In genomic region chr1:184754479-184755225, GRCh38 we compare ENCODE assay signal across 8 cellular contexts. TPM values are rescaled to one million over a fixed set of nuclear protein-coding genes. Genes with fewer than 3 reads are reported as not detected.
DNase-seq lines count a peak whose midpoint lies in the region; ATAC-seq and TF ChIP-seq lines count a peak whose summit lies in the region.

Gene EDEM3, minus strand, starts transcription at chr1:184754858. Its CDS starts 212 bp downstream, at chr1:184754646.

- peaks cover 9% of the 10 kb centered on the region for H3K36me3 Mint-ChIP-seq in activated naive CD8-positive, alpha-beta T cell treated with anti-CD3 and anti-CD28 coated beads, Interleukin-2, amount 50 U/mL, for 24 hours (ENCODE audit: low read depth)

- H3K4me3 ChIP-seq in GM12865 (ENCODE audit: low read depth, low read length) (peak within 1 kb of the TSS; percentile 81), ovary (peak within 1 kb of the TSS; percentile 95), thyroid gland (replicated peaks in 1 of 3) (peak within 1 kb of the TSS; percentile 80 to 94 (median 90))

- H3K4me1 Mint-ChIP-seq in activated naive CD8-positive, alpha-beta T cell treated with anti-CD3 and anti-CD28 coated beads, Interleukin-2, amount 50 U/mL, for 24 hours: peaks cover 46% of the 10 kb centered on the region

- H3K36me3 ChIP-seq in ovary: no peaks in the 10 kb centered on the region
- no peaks in the 10 kb centered on the region for H3K36me3 ChIP-seq in thyroid gland

- ATAC-seq in HG02763 (IDR thresholded peaks at IDR 0.05; ENCODE audit: unreplicated experiment) (peak; percentile 93), Right ventricle myocardium inferior (peak; percentile 99)
- peak; percentile 95 for ATAC-seq in activated naive CD8-positive, alpha-beta T cell treated with anti-CD3 and anti-CD28 coated beads, Interleukin-2, amount 50 U/mL, for 24 hours

- H3K27ac Mint-ChIP-seq in activated naive CD8-positive, alpha-beta T cell treated with anti-CD3 and anti-CD28 coated beads, Interleukin-2, amount 50 U/mL, for 24 hours: peak within 1 kb of the TSS; percentile 94

- TF ChIP-seq POLR2A in ovary (IDR thresholded peaks at IDR 0.05) (peak; percentile 92), thyroid gland (IDR thresholded peaks at IDR 0.05) (peak; percentile 89 to 98)

- H3K4me3 Mint-ChIP-seq in activated naive CD8-positive, alpha-beta T cell treated with anti-CD3 and anti-CD28 coated beads, Interleukin-2, amount 50 U/mL, for 24 hours: peak within 1 kb of the TSS; percentile 91

- WGBS in ovary, 3 donors: 0 to 1% (median 0%) methylated on average over 71 to 76 of the region's 76 CpGs
- WGBS in thyroid gland, 2 donors: 0 to 1% methylated on average over 9 to 14 of the region's 76 CpGs

- TF ChIP-seq CTCF in GM12865 (IDR thresholded peaks at IDR 0.05; ENCODE audit: insufficient read depth, low read depth, low read length, missing control alignments) (no peak), ovary (IDR thresholded peaks at IDR 0.05) (no peak), thyroid gland (IDR thresholded peaks at IDR 0.05) (no peak)

- H3K27ac ChIP-seq in ovary (peak within 1 kb of the TSS; percentile 83 to 91), thyroid gland (peak within 1 kb of the TSS; percentile 85 to 88 (median 87))

- H3K4me1 ChIP-seq in ovary (ENCODE audit: insufficient read depth): peaks cover 3% of the 10 kb centered on the region
- H3K4me1 ChIP-seq in thyroid gland: peaks cover 5 to 17% of the 10 kb centered on the region in 2 donors

- no peak for TF ChIP-seq EP300 in ovary (IDR thresholded peaks at IDR 0.05)

- H3K9me3 ChIP-seq in ovary (no peaks in the 10 kb centered on the region), thyroid gland (no peaks in the 10 kb centered on the region)

- H3K27me3 Mint-ChIP-seq in activated naive CD8-positive, alpha-beta T cell treated with anti-CD3 and anti-CD28 coated beads, Interleukin-2, amount 50 U/mL, for 24 hours: no peaks in the 10 kb centered on the region

- H3K9me3 Mint-ChIP-seq in activated naive CD8-positive, alpha-beta T cell treated with anti-CD3 and anti-CD28 coated beads, Interleukin-2, amount 50 U/mL, for 24 hours: no peaks in the 10 kb centered on the region

- H3K27me3 ChIP-seq in ovary (no peaks in the 10 kb centered on the region), thyroid gland (no peaks in the 10 kb centered on the region)

- intact Hi-C loops in Right ventricle myocardium inferior (cut with DNase I): loop anchor here (5.0 kb wide), 1 partner anchor 403 kb away; the partner anchor contains the start of genes SWT1 and TRMT1L
- intact Hi-C loops in ovary (cut with DNase I): loop anchor here in 1 of 4 donors (10.0 kb wide), 1 partner anchor 560 kb away; the partner anchor contains the start of gene IVNS1ABP
- intact Hi-C loops in thyroid gland (cut with DNase I): no loop called here

- DNase-seq in GM12865 (ENCODE audit: low read depth) (peak; percentile 100), NCI-H1417 treated with DMSO at 0.1 percent for 48 hours (lab: John Stamatoyannopoulos, UW) (peak; percentile 98), SW480 (ENCODE audit: low spot score) (peak; percentile 99), Right ventricle myocardium inferior (ENCODE audit: missing footprints) (peak; percentile 99), ovary (peak; percentile 96 to 97 (median 97)), thyroid gland (peak; percentile 99)
- peak; percentile 95 for DNase-seq in activated naive CD8-positive, alpha-beta T cell treated with anti-CD3 and anti-CD28 coated beads, Interleukin-2, amount 50 U/mL, for 24 hours

RNA-seq across cellular contexts. Expression of gene EDEM3, which starts in this region (rescaled TPM):
- total RNA-seq in Right ventricle myocardium inferior (15.3 TPM), ovary (10 to 100 TPM; 15.5 to 22.7 (median 20.9) TPM), thyroid gland (10 to 100 TPM; 29.3 to 43.0 (median 35.9) TPM)
- 10 to 100 TPM in 1 of 2 donors, 1 to 10 TPM in 1; 7.1 to 12.0 TPM for polyA plus RNA-seq in ovary

Comparison
In these comparisons a context has a peak if more than half of its experiments do, and no peak if none do; other contexts are left out.
1. Peak in every context shown above with its lines: DNase-seq, ATAC-seq, H3K4me3 ChIP-seq and H3K27ac ChIP-seq.